9 cellular contexts compared by ENCODE assay signal in genomic region chrX:131830400-131831184, GRCh38.
DNase-seq lines count a peak whose midpoint lies in the region; TF ChIP-seq lines count a peak whose summit lies in the region.
"Had no signal": no experiment of that assay in that cellular context is flagged by ENCODE, and none has a peak within 500 bp of the region (broad histone marks: within the 10 kb centered on the region; RNA-seq: fewer than 3 reads in every experiment).

No MANE protein-coding gene starts in this region.

- no peaks in the 10 kb centered on the region for H3K9me3 ChIP-seq in HAP-1
- H3K9me3 ChIP-seq: neutrophil had no signal

- peak overlapping the region; percentile 54 for H3K27ac ChIP-seq in layer of hippocampus (ENCODE audit: low read depth, low read length)
- H3K27ac ChIP-seq: neutrophil had no signal

- peak; percentile 63 for TF ChIP-seq CTCF in choroid plexus epithelial cell (conservative IDR thresholded peaks at IDR 0.05; ENCODE audit: low read depth, low read length)

- H3K4me3 ChIP-seq in HAP-1 (peak overlapping the region; percentile 36), choroid plexus epithelial cell (ENCODE audit: low read depth, low read length) (peak overlapping the region; percentile 49)

- peaks cover 35% of the 10 kb centered on the region for H3K4me1 ChIP-seq in HAP-1

- H3K36me3 ChIP-seq in HAP-1 (replicated peaks) = peaks cover 7% of the 10 kb centered on the region
- H3K36me3 ChIP-seq: neutrophil had no signal

- peak; percentile 78 for DNase-seq in GF-D8 (lab: John Stamatoyannopoulos, UW)
- DNase-seq in HAP-1 (ENCODE audit: low spot score in 2 of 2) = peak; percentile 96 to 98
- peak; percentile 92 for DNase-seq in NCI-H1092 (lab: John Stamatoyannopoulos, UW)
- DNase-seq in SW480 (ENCODE audit: low spot score) = peak; percentile 96
- DNase-seq in choroid plexus epithelial cell (ENCODE audit: low read depth) = peak; percentile 83
- peak; percentile 30 for DNase-seq in stimulated activated CD4-positive, alpha-beta T cell treated with anti-CD3 and anti-CD28 coated beads, Interleukin-4, amount 100 ng/mL, for 1 hour
- DNase-seq in effector CD4-positive, alpha-beta T cell = no peak

- in situ Hi-C loops in HAP-1 (cut with MboI; ENCODE audit: low sequenced_read_pairs) = loop anchor here (25.0 kb wide), 1 partner anchor 782 kb away; no protein-coding TSS in a partner anchor

- no peaks in the 10 kb centered on the region for H3K27me3 ChIP-seq in HAP-1 (ENCODE audit: low read depth)
- H3K27me3 ChIP-seq in layer of hippocampus (ENCODE audit: control insufficient read depth, insufficient read depth, low read length) = no peaks in the 10 kb centered on the region
- H3K27me3 ChIP-seq: neutrophil had no signal
